7 cellular contexts compared by ENCODE assay signal in the genomic region with DNA sequence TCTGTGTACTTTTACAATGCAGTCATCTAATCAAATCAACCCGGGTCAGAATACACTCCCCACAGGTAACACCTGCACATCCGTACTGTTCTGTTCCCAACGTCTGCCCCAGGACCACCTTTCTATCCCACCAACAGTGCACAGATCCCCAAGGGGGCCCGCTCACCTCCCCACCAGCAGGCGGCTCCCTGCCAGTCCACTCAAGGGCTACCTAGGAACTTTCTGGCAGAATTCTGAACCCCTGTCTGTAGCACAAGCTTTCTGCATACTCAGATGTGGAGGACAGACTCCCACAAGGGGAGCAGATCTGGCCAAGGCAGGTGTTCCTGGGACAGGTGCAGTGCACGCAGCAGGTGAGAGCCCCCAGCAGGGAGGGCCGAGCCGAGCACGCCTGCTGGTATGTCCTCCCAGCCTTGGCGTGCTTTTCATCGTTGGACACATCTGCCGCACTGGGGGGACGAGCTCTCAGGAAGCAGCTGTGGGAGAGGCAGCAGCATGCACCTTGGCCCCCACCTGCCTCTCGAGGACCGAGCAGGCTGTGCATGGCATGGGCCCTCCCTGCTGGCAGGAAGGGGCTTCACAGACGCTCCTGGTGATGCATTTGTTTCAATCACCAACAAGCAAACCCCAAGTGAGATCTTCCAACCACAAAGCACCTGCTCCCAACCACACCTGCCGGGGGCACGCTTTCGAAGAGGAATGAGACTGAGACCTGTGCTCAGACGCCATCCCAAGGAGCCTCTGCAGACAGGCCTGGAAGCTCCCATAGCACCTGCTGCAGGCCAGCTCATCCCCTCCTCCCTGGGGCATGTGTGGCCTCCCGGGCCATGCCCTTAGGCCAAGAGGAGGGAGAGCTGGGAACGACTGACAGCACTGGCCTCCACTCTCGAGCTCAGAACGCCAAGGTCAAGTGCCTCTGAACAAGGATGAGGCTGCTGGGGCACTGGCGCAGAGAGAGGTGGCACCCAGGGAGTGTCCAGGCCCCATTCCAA. TPM values are rescaled to one million over a fixed set of nuclear protein-coding genes. Genes with fewer than 3 reads are reported as not detected.
DNase-seq lines count a peak whose midpoint lies in the region; ATAC-seq and TF ChIP-seq lines count a peak whose summit lies in the region.

No MANE protein-coding gene starts in this region.

- H3K4me3 Mint-ChIP-seq in endothelial cell (ENCODE audit: unreplicated experiment) = no peak overlapping the region

- peak; percentile 73 for ATAC-seq in GM18867 (IDR thresholded peaks at IDR 0.05; ENCODE audit: unreplicated experiment)
- ATAC-seq in HG02571 (IDR thresholded peaks at IDR 0.05; ENCODE audit: unreplicated experiment) = peak; percentile 79

- peak overlapping the region; percentile 42 for H3K27ac Mint-ChIP-seq in endothelial cell (ENCODE audit: unreplicated experiment)

- DNase-seq in NCI-H146 (lab: John Stamatoyannopoulos, UW) (peak; percentile 99), endothelial cell (ENCODE audit: low spot score) (no peak), OCI-M2 (lab: John Stamatoyannopoulos, UW; ENCODE audit: unreplicated experiment) (no peak), GOT3 (lab: John Stamatoyannopoulos, UW) (no peak)
- no peak for DNase-seq in stimulated activated CD4-positive, alpha-beta T cell treated with anti-CD3 and anti-CD28 coated beads, Interleukin-2, amount 100 ng/mL, for 24 hours

- no peak for TF ChIP-seq CTCF in endothelial cell (IDR thresholded peaks at IDR 0.05; ENCODE audit: unreplicated experiment)

- H3K36me3 Mint-ChIP-seq in endothelial cell (ENCODE audit: low read depth, unreplicated experiment) = peaks cover 3% of the 10 kb centered on the region

- no peaks in the 10 kb centered on the region for H3K9me3 Mint-ChIP-seq in endothelial cell (ENCODE audit: unreplicated experiment)

- peaks cover 4% of the 10 kb centered on the region for H3K27me3 Mint-ChIP-seq in endothelial cell (ENCODE audit: unreplicated experiment)

- H3K4me1 Mint-ChIP-seq in endothelial cell (ENCODE audit: unreplicated experiment) = no peaks in the 10 kb centered on the region

RNA-seq across cellular contexts. Expression of a gene that starts 35.9 kb away (rescaled TPM):
- total RNA-seq in endothelial cell (ENCODE audit: unreplicated experiment) = 1.5 TPM
